Comparison of ENCODE assay signal across 23 cellular contexts in the genomic region with DNA sequence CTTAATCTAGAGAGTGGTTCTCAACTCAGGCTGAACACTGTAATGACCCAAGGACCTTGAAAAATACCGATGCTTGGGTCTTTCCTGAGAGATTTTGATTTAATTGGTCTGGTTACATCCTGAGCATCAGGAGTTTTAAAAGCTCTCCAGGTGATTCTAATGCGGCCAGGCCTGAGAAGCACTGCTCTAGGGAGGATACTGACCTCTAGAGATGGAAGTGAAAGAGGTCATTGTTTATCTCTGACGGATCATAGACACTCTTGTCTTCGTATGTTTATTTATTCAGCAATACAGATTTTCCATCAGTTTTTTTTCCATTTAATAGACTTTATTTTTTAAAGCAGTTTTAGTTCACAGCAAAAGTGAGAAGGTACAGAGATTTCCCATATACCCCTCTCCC. TPM values are rescaled to one million over a fixed set of nuclear protein-coding genes. Genes with fewer than 3 reads are reported as not detected.
"Had no signal": no experiment of that assay in that cellular context is flagged by ENCODE, and none has a peak within 500 bp of the region (broad histone marks: within the 10 kb centered on the region; RNA-seq: fewer than 3 reads in every experiment).

No MANE protein-coding gene starts in this region.

- H3K4me2 ChIP-seq: PC-9 had no signal

- H3K27me3 Mint-ChIP-seq: activated CD8-positive, alpha-beta T cell treated with anti-CD3 and anti-CD28 coated beads for 36 hours; activated naive CD8-positive, alpha-beta T cell treated with anti-CD3 and anti-CD28 coated beads, Interleukin-2, amount 10 ng/mL, durations not matched to agents 7 days and 5 days had no signal

- H2AFZ ChIP-seq: PC-9 had no signal

- H3K36me3 Mint-ChIP-seq: activated naive CD8-positive, alpha-beta T cell treated with anti-CD3 and anti-CD28 coated beads, Interleukin-2, amount 10 ng/mL, durations not matched to agents 7 days and 5 days; T-cell had no signal

- H3K4me3 Mint-ChIP-seq: activated CD8-positive, alpha-beta T cell treated with anti-CD3 and anti-CD28 coated beads for 36 hours; activated naive CD8-positive, alpha-beta T cell treated with anti-CD3 and anti-CD28 coated beads, Interleukin-2, amount 10 ng/mL, durations not matched to agents 7 days and 5 days; activated T-cell treated with anti-CD3 and anti-CD28 coated beads, Interleukin-2, amount 50 U/mL, for 72 hours; T-cell had no signal

- DNase-seq: activated CD4-positive, alpha-beta T cell treated with anti-CD3 and anti-CD28 coated beads for 4 hours; activated CD8-positive, alpha-beta memory T cell treated with anti-CD3 and anti-CD28 coated beads, Interleukin-2, amount 50 U/mL, for 4 hours; activated CD8-positive, alpha-beta T cell treated with anti-CD3 and anti-CD28 coated beads for 36 hours; activated gamma-delta T cell treated with Interleukin-2 at 50 U/mL for 16 hours; activated naive CD4-positive, alpha-beta T cell treated with anti-CD3 and anti-CD28 coated beads, Interleukin-2, amount 50 U/mL, for 16 hours; activated naive CD8-positive, alpha-beta T cell treated with anti-CD3 and anti-CD28 coated beads, Interleukin-2, amount 10 ng/mL, durations not matched to agents 7 days and 5 days; activated T-cell treated with anti-CD3 and anti-CD28 coated beads, Interleukin-2, amount 50 U/mL, for 72 hours; adrenal gland; anterior cingulate cortex; cerebellar nuclear complex; MG63; NCI-H1105; NCI-H1436; NCI-H1694 treated with DMSO at 0.1 percent for 48 hours; NCI-H2029 treated with DMSO at 0.1 percent for 48 hours; NCI-H510A treated with DMSO at 0.1 percent for 48 hours; NCI-H69; PC-9; SHP77 treated with DMSO at 0.1 percent for 48 hours; T-cell; T-helper 2 cell; T1000 had no signal

- H3K9me3 ChIP-seq: adrenal gland, MG63 had no signal

- H3K4me3 ChIP-seq: adrenal gland, MG63, PC-9 had no signal

- H3K27me3 ChIP-seq: adrenal gland had no signal

- H3K27ac ChIP-seq: adrenal gland, PC-9 had no signal

- H3K4me1 ChIP-seq: adrenal gland had no signal

- H3K27ac Mint-ChIP-seq: activated CD8-positive, alpha-beta T cell treated with anti-CD3 and anti-CD28 coated beads for 36 hours; activated naive CD8-positive, alpha-beta T cell treated with anti-CD3 and anti-CD28 coated beads, Interleukin-2, amount 10 ng/mL, durations not matched to agents 7 days and 5 days; activated T-cell treated with anti-CD3 and anti-CD28 coated beads, Interleukin-2, amount 50 U/mL, for 72 hours; activated T-helper 2 cell treated with anti-CD3 and anti-CD28 coated beads, Interferon-gamma antibody, Interleukin-2, Interleukin-4, amounts not matched to agents 10 μg/mL and 5 μg/mL and 100 μg/mL, durations not matched to agents 14 hours and 24 hours and 36 hours; T-cell had no signal

- H3K4me1 Mint-ChIP-seq: activated naive CD8-positive, alpha-beta T cell treated with anti-CD3 and anti-CD28 coated beads, Interleukin-2, amount 10 ng/mL, durations not matched to agents 7 days and 5 days; T-cell had no signal

- H3K36me3 ChIP-seq: adrenal gland, MG63 had no signal

- ATAC-seq: activated CD8-positive, alpha-beta T cell treated with anti-CD3 and anti-CD28 coated beads for 36 hours; activated T-cell treated with anti-CD3 and anti-CD28 coated beads, Interleukin-2, amount 50 U/mL, for 72 hours; T-cell had no signal

- H3K9me3 Mint-ChIP-seq: activated CD8-positive, alpha-beta T cell treated with anti-CD3 and anti-CD28 coated beads for 36 hours; activated naive CD8-positive, alpha-beta T cell treated with anti-CD3 and anti-CD28 coated beads, Interleukin-2, amount 10 ng/mL, durations not matched to agents 7 days and 5 days; activated T-helper 2 cell treated with anti-CD3 and anti-CD28 coated beads, Interferon-gamma antibody, Interleukin-2, Interleukin-4, amounts not matched to agents 10 μg/mL and 5 μg/mL and 100 μg/mL, durations not matched to agents 14 hours and 24 hours and 36 hours had no signal

RNA-seq across cellular contexts. Expression of gene IGSF5, which starts 54.5 kb away (rescaled TPM):
- total RNA-seq: activated CD8-positive, alpha-beta T cell treated with anti-CD3 and anti-CD28 coated beads for 36 hours; activated naive CD8-positive, alpha-beta T cell treated with anti-CD3 and anti-CD28 coated beads, Interleukin-2, amount 10 ng/mL, durations not matched to agents 7 days and 5 days; activated T-cell treated with anti-CD3 and anti-CD28 coated beads, Interleukin-2, amount 50 U/mL, for 72 hours; activated T-helper 2 cell treated with anti-CD3 and anti-CD28 coated beads, Interferon-gamma antibody, Interleukin-2, Interleukin-4, amounts not matched to agents 10 μg/mL and 5 μg/mL and 100 μg/mL, durations not matched to agents 14 hours and 24 hours and 36 hours; PC-9; T-cell had no signal
